ENCODE assay signal across 8 cellular contexts in the genomic region with DNA sequence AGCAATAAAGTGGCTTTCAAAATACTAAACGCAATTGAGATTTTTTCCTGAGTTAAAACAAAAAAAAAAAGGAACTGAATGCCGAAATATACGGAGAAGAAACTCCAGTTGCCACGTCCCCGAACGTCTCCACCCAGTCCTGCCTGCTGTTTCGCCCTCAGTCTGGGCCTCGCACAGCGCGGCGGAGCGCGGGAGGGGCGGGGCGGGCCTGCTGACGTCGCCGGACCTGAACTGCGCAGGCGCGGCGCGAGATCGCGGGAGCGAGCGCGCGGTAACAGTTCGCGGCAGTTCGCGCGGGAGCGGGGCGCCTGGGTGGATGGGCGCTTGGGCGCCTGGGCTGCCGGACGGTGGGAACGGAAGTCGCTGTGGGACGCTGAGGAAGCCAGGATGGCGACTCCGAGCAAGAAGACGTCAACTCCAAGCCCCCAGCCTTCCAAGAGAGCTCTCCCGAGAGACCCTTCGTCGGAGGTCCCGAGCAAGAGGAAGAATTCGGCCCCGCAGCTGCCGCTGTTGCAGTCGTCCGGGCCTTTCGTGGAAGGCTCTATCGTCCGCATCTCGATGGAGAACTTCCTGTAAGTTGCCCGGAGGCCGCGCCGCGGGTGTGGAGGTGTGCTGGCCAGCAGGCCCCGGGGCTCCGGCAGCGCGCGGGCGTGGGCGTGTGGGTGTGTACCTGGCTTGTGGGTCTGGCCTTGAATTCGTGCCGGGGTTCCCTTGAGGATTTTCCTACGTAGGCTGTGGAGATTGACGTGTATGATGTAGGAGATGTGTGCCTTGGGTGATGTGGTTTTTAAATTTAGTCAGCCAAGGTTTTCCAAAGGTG. TPM values are rescaled to one million over a fixed set of nuclear protein-coding genes. Genes with fewer than 3 reads are reported as not detected.
DNase-seq lines count a peak whose midpoint lies in the region; ATAC-seq and TF ChIP-seq lines count a peak whose summit lies in the region.

A gene (plus strand): TSS at position 287 of the 820 bp plus-strand sequence. CDS start 101 bp downstream, at position 388.

- H3K4me2 ChIP-seq in PC-9: peak within 1 kb of the TSS; percentile 83

- peaks cover 60% of the 10 kb centered on the region for H3K79me2 ChIP-seq in PC-9 (ENCODE audit: low read depth)

- H3F3A ChIP-seq in PC-9 (ENCODE audit: insufficient read depth, low read depth): peaks cover 37% of the 10 kb centered on the region

- no peak for TF ChIP-seq CTCF in PC-9 (conservative IDR thresholded peaks at IDR 0.05)
- TF ChIP-seq CTCF in epithelial cell of proximal tubule (conservative IDR thresholded peaks at IDR 0.05; ENCODE audit: low read depth, low read length): no peak

- in situ Hi-C loops in KBM-7 (cut with MboI; ENCODE audit: low pct_unique_long_range_greater_than_20kb, low sequenced_read_pairs): no loop called here

- peak; percentile 82 for ATAC-seq in GM21723 (IDR thresholded peaks at IDR 0.05; ENCODE audit: unreplicated experiment)

- peaks cover 68% of the 10 kb centered on the region for H3K4me1 ChIP-seq in PC-9 (replicated peaks; ENCODE audit: insufficient read depth)

- DNase-seq in DMS53 (lab: John Stamatoyannopoulos, UW): peak; percentile 92
- DNase-seq in KBM-7: peak; percentile 92
- peak; percentile 72 to 95 for DNase-seq in PC-9
- peak; percentile 94 for DNase-seq in activated T-cell treated with anti-CD3 and anti-CD28 coated beads, Interleukin-2, amount 50 U/mL, for 1 hour
- DNase-seq in epithelial cell of proximal tubule (ENCODE audit: low read depth): no peak
- DNase-seq in mucosa of gallbladder (ENCODE audit: low spot score): peak; percentile 92
- DNase-seq in stimulated activated CD8-positive, alpha-beta memory T cell treated with anti-CD3 and anti-CD28 coated beads, Interleukin-4, amount 100 ng/mL, for 24 hours (ENCODE audit: low read depth): peak; percentile 76

- H3K36me3 ChIP-seq in PC-9 (ENCODE audit: low read depth): 0 out of 2 replicates have a peak, but pooled peaks cover 8% of the 10 kb centered on the region

- H3K4me3 ChIP-seq in PC-9: peak within 1 kb of the TSS; percentile 75
- H3K4me3 ChIP-seq in epithelial cell of proximal tubule (ENCODE audit: low read depth, low read length): peak within 1 kb of the TSS; percentile 82

- peak within 1 kb of the TSS; percentile 89 for H3K27ac ChIP-seq in PC-9

- no peaks in the 10 kb centered on the region for H3K9me2 ChIP-seq in PC-9 (ENCODE audit: insufficient read depth)

- TSS peak; percentile 46 for BruUV-seq in PC-9 (replicated peaks; lab: Mats Ljungman, UMichigan)

- peak within 1 kb of the TSS; percentile 93 for H2AFZ ChIP-seq in PC-9

- POLR2A ChIA-PET in PC-9 (lab: Charles Lee; ENCODE audit: unreplicated experiment): interaction anchor here (0.5 to 0.8 kb wide), 4 partner anchors 160 to 614 kb away, joined by 3 to 5 read pairs (median 4); no protein-coding TSS in a partner anchor

- no peaks in the 10 kb centered on the region for H3K27me3 ChIP-seq in PC-9 (ENCODE audit: insufficient read depth, low read depth)

- intact Hi-C loops in PC-9 (cut with micrococcal nuclease; ENCODE audit: unreplicated experiment): loop anchor here (2.0 to 10.0 kb wide), 6 partner anchors 160 to 584 kb away; a partner anchor contains a TSS

- no peaks in the 10 kb centered on the region for H3K9me3 ChIP-seq in PC-9 (ENCODE audit: insufficient read depth, low read depth)

- H4K20me1 ChIP-seq in PC-9 (ENCODE audit: insufficient read depth): peaks cover 35% of the 10 kb centered on the region

- CTCF ChIA-PET in PC-9 (lab: Charles Lee): no interaction called here

RNA-seq across cellular contexts. Expression of the gene that starts here (rescaled TPM):
- total RNA-seq in PC-9 (2021) (34.4 and 41.9 TPM in 2 replicates), epithelial cell of proximal tubule (18.4 and 46.7 TPM in 2 replicates), mucosa of gallbladder (27.8 TPM)
